5 cellular contexts compared by ENCODE assay signal in the genomic region with DNA sequence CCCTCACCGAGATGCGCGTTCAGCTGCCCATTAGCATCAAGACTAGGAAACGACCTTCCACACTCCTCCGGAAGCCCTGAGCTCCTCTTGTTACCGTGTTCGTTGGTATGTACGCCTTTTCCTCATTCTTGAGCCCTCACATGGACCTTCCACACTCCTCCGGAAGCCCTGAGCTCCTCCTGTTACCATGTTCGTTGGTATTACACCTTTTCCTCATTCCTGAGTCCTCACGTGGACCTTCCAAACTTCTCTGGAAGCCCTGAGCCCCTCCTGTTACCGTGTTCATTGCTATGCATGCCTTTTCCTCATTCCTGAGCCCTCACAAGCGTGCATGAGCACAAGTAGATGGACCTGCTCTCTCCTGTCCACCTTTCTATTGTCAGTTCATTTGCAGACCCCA. TPM values are rescaled to one million over a fixed set of nuclear protein-coding genes. Genes with fewer than 3 reads are reported as not detected.
DNase-seq lines count a peak whose midpoint lies in the region; ATAC-seq, FAIRE-seq and TF ChIP-seq lines count a peak whose summit lies in the region.
"Not testable (repeated sequence)": the region's sequence is repeated elsewhere in the genome, so short reads cannot be mapped to it uniquely, and the experiment has no call there.

No MANE protein-coding gene starts in this region.

- not testable (repeated sequence) for H3K9me3 ChIP-seq in body of pancreas; H1 (ENCODE audit: insufficient read depth in 2 of 2, low read depth in 1 of 2, low read length in 1 of 2); pancreas; upper lobe of right lung

- H3K36me3 ChIP-seq in body of pancreas (replicated peaks in 1 of 2; ENCODE audit: insufficient read depth in 1 of 2, low read depth in 2 of 2); bronchial epithelial cell (ENCODE audit: control insufficient read depth, insufficient read depth, low read length); H1 (ENCODE audit: control insufficient read depth in 2 of 4, insufficient read depth in 4 of 4, low read length in 3 of 4); pancreas; upper lobe of right lung: not testable (repeated sequence)

- not testable (repeated sequence) for H3K56ac ChIP-seq in H1 (replicated peaks; ENCODE audit: insufficient read length, low read depth, low read length)

- H3K79me1 ChIP-seq in H1 (ENCODE audit: low read depth, low read length): not testable (repeated sequence)

- DNase-seq in body of pancreas; bronchial epithelial cell (ENCODE audit: low read depth); H1 (ENCODE audit: low read depth in 1 of 2, low spot score in 2 of 2); pancreas; upper lobe of right lung: not testable (repeated sequence)

- H2BK5ac ChIP-seq in H1 (ENCODE audit: low read depth, low read length): not testable (repeated sequence)

- H3K27me3 ChIP-seq in body of pancreas; bronchial epithelial cell (ENCODE audit: control insufficient read depth, insufficient read depth, low read length); H1 (replicated peaks in 1 of 4; ENCODE audit: control insufficient read depth in 3 of 4, extremely low read depth in 1 of 4, insufficient read depth in 3 of 4, low read length in 3 of 4); pancreas; upper lobe of right lung: not testable (repeated sequence)

- not testable (repeated sequence) for TF ChIP-seq RAD21 in H1 (IDR thresholded peaks at IDR 0.05 in 1 of 2, conservative IDR thresholded peaks at IDR 0.05 in 1 of 2; ENCODE audit: low read depth in 2 of 2, low read length in 2 of 2)

- FAIRE-seq in bronchial epithelial cell (lab: Jason Lieb, UNC): peak; percentile 99
- peak; percentile 13 for FAIRE-seq in H1 (lab: Jason Lieb, UNC)
- not testable (repeated sequence) for FAIRE-seq in pancreas (lab: Jason Lieb, UNC)

- not testable (repeated sequence) for H3K4ac ChIP-seq in H1 (replicated peaks; ENCODE audit: insufficient read length, low read depth, low read length)

- H3K79me2 ChIP-seq in H1 (ENCODE audit: control insufficient read depth in 1 of 2, insufficient read depth in 2 of 2, low read length in 2 of 2): not testable (repeated sequence)

- H2BK120ac ChIP-seq in H1 (replicated peaks; ENCODE audit: low read depth, low read length): not testable (repeated sequence)

- H3K23me2 ChIP-seq in H1 (ENCODE audit: low read depth, low read length): not testable (repeated sequence)

- POLR2A ChIA-PET in H1 (lab: Charles Lee; ENCODE audit: partially characterized antibody): not testable (repeated sequence)

- H3K14ac ChIP-seq in H1 (ENCODE audit: insufficient read length): not testable (repeated sequence)

- not testable (repeated sequence) for H2AK5ac ChIP-seq in H1 (ENCODE audit: low read depth, low read length)

- not testable (repeated sequence) for H4K20me1 ChIP-seq in H1 (replicated peaks in 1 of 2; ENCODE audit: control insufficient read depth in 1 of 2, insufficient read depth in 2 of 2, low read length in 2 of 2)

- H3K27ac ChIP-seq in body of pancreas; H1 (ENCODE audit: low read depth, low read length); pancreas; upper lobe of right lung: not testable (repeated sequence)

- not testable (repeated sequence) for H2BK15ac ChIP-seq in H1 (ENCODE audit: low read length)

- not testable (repeated sequence) for H3K4me1 ChIP-seq in body of pancreas; H1 (replicated peaks in 1 of 4; ENCODE audit: control insufficient read depth in 3 of 4, insufficient read depth in 4 of 4, low read length in 3 of 4); pancreas; upper lobe of right lung

- peak; percentile 85 for ATAC-seq in body of pancreas
- peak; percentile 55 to 77 (median 68) for ATAC-seq in pancreas
- peak; percentile 63 for ATAC-seq in upper lobe of right lung

- H3K9ac ChIP-seq in H1 (replicated peaks in 1 of 4; ENCODE audit: extremely low read depth in 1 of 4, low read depth in 3 of 4, low read length in 3 of 4): not testable (repeated sequence)

- TF ChIP-seq POLR2A in body of pancreas (IDR thresholded peaks at IDR 0.05); H1 (IDR thresholded peaks at IDR 0.05; ENCODE audit: control extremely low read depth in 1 of 2, low read depth in 2 of 2, low read length in 2 of 2): not testable (repeated sequence)

- H3K23ac ChIP-seq in H1 (ENCODE audit: insufficient read length): not testable (repeated sequence)

- H4K8ac ChIP-seq in H1 (ENCODE audit: extremely low read depth, insufficient read depth, low read length): not testable (repeated sequence)

- not testable (repeated sequence) for H2BK20ac ChIP-seq in H1 (ENCODE audit: low read length)

- CTCF ChIA-PET in H1 (lab: Charles Lee; ENCODE audit: partially characterized antibody): not testable (repeated sequence)

- not testable (repeated sequence) for H2AFZ ChIP-seq in H1 (ENCODE audit: low read length)

- H3K18ac ChIP-seq in H1 (ENCODE audit: extremely low read depth, low read length): not testable (repeated sequence)

- H2BK12ac ChIP-seq in H1 (ENCODE audit: low read depth, low read length): not testable (repeated sequence)

- H4K5ac ChIP-seq in H1 (ENCODE audit: insufficient read length, low read depth, low read length): not testable (repeated sequence)

- not testable (repeated sequence) for H4K91ac ChIP-seq in H1 (replicated peaks; ENCODE audit: insufficient read length, low read length)

- TF ChIP-seq EP300 in H1 (IDR thresholded peaks at IDR 0.05; ENCODE audit: borderline replicate concordance in 1 of 2, low read depth in 2 of 2, low read length in 2 of 2): not testable (repeated sequence)

- H3K4me3 ChIP-seq in body of pancreas; bronchial epithelial cell (ENCODE audit: low read depth, low read length); H1 (ENCODE audit: extremely low read depth in 1 of 4, insufficient read depth in 2 of 4, low read depth in 3 of 4, low read length in 4 of 4); pancreas; upper lobe of right lung: not testable (repeated sequence)

- not testable (repeated sequence) for TF ChIP-seq CTCF in body of pancreas (IDR thresholded peaks at IDR 0.05); bronchial epithelial cell (IDR thresholded peaks at IDR 0.05; ENCODE audit: insufficient read depth, low read length, severe bottlenecking); H1 (IDR thresholded peaks at IDR 0.05; ENCODE audit: control extremely low read depth in 1 of 3, insufficient read depth in 1 of 3, low read depth in 1 of 3, low read length in 3 of 3); pancreas (IDR thresholded peaks at IDR 0.05); upper lobe of right lung (IDR thresholded peaks at IDR 0.05)

- no CpG with 5 or more reads among the region's 13 CpGs for WGBS in body of pancreas, 2 donors
- no CpG with 5 or more reads among the region's 13 CpGs for WGBS in H1 (ENCODE audit: extremely low coverage in 1 of 2, insufficient coverage in 1 of 2, insufficient read length in 1 of 2, insufficient replicate concordance in 2 of 2, low coverage in 1 of 2, low lambda C conversion rate in 2 of 2, missing lambda C conversion rate in 1 of 2), 2 experiments
- no CpG with 5 or more reads among the region's 13 CpGs for WGBS in pancreas, 2 donors

- intact Hi-C loops in body of pancreas (cut with DNase I); pancreas (cut with DNase I); upper lobe of right lung (cut with DNase I): not testable (repeated sequence)

- not testable (repeated sequence) for H3K4me2 ChIP-seq in H1 (ENCODE audit: insufficient read depth in 1 of 2, low read depth in 2 of 2, low read length in 2 of 2)

RNA-seq across cellular contexts. Expression of gene ZNF195, which starts 52.5 kb away (rescaled TPM):
- total RNA-seq in body of pancreas (10 to 100 TPM; 14.5 to 23.9 TPM), bronchial epithelial cell (15.0 and 22.9 TPM in 2 replicates), pancreas (10 to 100 TPM; 11.4 to 20.4 (median 14.4) TPM), upper lobe of right lung (20.0 TPM)
- total RNA-seq in H1 (2021; fragmentation: NEBNext Ultra II Directional; extraction: Animal tissue kit (Norgen Biotek cat#: 25700)): 80.5 and 88.6 TPM in 2 replicates
- polyA plus RNA-seq in H1 (2011; rRNA removed) (23.4 and 23.9 TPM in 2 replicates), pancreas (10 to 100 TPM; 13.3 to 18.1 TPM)
- polyA plus RNA-seq in H1 (2011; cell fraction: cytosol; rRNA removed): 36.6 TPM
- 53.3 TPM for polyA plus RNA-seq in H1 (2011; cell fraction: nucleus; rRNA removed)
- 50.4 to 66.5 TPM (median 58.0 TPM) in 4 replicates for polyA plus RNA-seq in H1 (2012, experiment 1 of 2)
- 3.1 TPM for polyA plus RNA-seq in H1 (2012, experiment 2 of 2)
- polyA plus RNA-seq in H1 (2013, experiment 1 of 2): 73.9 TPM
- polyA plus RNA-seq in H1 (2013, experiment 2 of 2): 70.1 TPM
- polyA minus RNA-seq in H1 (2011; rRNA and poly(A)+ RNA removed): 98.3 and 120 TPM in 2 replicates
- polyA minus RNA-seq in H1 (2011; cell fraction: cytosol; rRNA and poly(A)+ RNA removed): 69.8 TPM
- polyA minus RNA-seq in H1 (2011; cell fraction: nucleus; rRNA and poly(A)+ RNA removed): 194 TPM
